In the genomic region with DNA sequence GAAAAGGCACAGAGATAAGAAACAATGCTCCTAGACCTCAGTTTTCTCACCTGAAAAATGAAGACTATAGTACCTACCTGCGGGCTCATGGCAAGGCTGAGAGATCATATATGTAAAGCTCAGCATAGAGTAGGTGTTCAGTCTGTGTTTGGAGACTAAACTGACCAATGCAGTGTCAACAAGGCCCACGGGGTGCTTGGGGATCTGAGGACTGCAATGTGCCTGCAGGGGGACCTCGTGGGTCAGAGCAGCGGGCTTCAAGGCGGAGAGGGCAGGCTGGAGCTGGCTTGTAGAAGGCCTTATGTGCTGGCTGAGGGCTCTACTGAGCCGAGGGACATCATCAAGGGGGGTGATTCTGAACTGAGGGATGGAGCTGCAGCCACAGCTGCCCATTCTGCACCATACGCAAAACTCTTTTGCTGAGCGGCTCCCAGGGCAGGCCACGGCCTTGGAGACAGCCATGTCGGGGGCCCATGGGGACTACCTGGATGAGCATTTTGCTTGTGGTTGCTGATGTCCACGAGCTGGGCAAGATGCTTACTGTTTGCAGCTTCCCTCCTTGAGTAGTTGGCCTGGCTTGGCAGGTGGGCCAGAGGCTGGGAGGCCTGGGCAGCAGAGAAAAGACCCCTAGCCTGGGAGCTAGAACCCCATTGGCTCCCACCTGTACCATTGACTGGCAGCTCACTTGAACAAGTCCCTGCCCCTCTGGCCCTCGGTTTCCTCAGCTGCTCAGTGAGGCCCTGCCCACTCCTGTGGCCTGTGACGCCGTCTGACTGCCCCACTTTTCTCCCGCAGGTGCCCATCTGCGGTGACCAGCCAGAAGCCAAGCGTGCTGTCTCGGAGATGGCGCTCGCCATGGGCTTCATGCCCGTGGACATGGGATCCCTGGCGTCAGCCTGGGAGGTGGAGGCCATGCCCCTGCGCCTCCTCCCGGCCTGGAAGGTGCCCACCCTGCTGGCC, we compare ENCODE assay signal across 13 cellular contexts.
"Had no signal": no experiment of that assay in that cellular context is flagged by ENCODE, and none has a peak within 500 bp of the region (broad histone marks: within the 10 kb centered on the region; RNA-seq: fewer than 3 reads in every experiment).

No MANE protein-coding gene starts in this region.

- H3K4me3 ChIP-seq: pancreas, thyroid gland had no signal

- FAIRE-seq: endothelial cell of umbilical vein, pancreas, TTC549 had no signal

- H3K27ac ChIP-seq: brain microvascular endothelial cell, pancreas, thyroid gland had no signal

- H3K4me1 ChIP-seq: thyroid gland had no signal

- H3K9me3 ChIP-seq: pancreas, thyroid gland had no signal

- H3K36me3 ChIP-seq: pancreas, thyroid gland had no signal

- H3K27me3 ChIP-seq: brain microvascular endothelial cell, pancreas, thyroid gland had no signal

- DNase-seq: activated CD4-positive, alpha-beta T cell treated with anti-CD3 and anti-CD28 coated beads, Interleukin-2, amount 50 U/mL, for 4 hours; activated gamma-delta T cell; activated T-cell treated with anti-CD3 and anti-CD28 coated beads, Interleukin-2, amount 50 U/mL, for 1 hour; brain microvascular endothelial cell; foreskin melanocyte; nephron progenitor cell; retina; stimulated activated CD4-positive, alpha-beta T cell treated with anti-CD3 and anti-CD28 coated beads, Interleukin-4, amount 100 ng/mL, for 4 hours; T-helper 2 cell; thyroid gland had no signal
